Comparison of ENCODE assay signal across 2 cellular contexts in genomic region chr16:87229230-87230192, GRCh38.
TF ChIP-seq lines count a peak whose summit lies in the region.

No MANE protein-coding gene starts in this region.

TF ChIP-seq in A549, 52 proteins besides CTCF, POLR2A, EP300 and RAD21:
- TF ChIP-seq PBX3 (IDR thresholded peaks at IDR 0.05) = no peak
- TF ChIP-seq USF2 (IDR thresholded peaks at IDR 0.05) = no peak
- TF ChIP-seq ZFP36 (IDR thresholded peaks at IDR 0.05; ENCODE audit: borderline replicate concordance, partially characterized antibody) = peak; percentile 29

TF ChIP-seq in IMR-90, 13 proteins besides CTCF, POLR2A, EP300 and RAD21:
- TF ChIP-seq USF2 (IDR thresholded peaks at IDR 0.05; ENCODE audit: low read depth, low read length) (no peak), MXI1 (IDR thresholded peaks at IDR 0.05; ENCODE audit: borderline replicate concordance, low read depth, low read length) (no peak), MAFK (IDR thresholded peaks at IDR 0.05; ENCODE audit: low read depth, low read length) (no peak), CEBPB (IDR thresholded peaks at IDR 0.05; ENCODE audit: low read depth, low read length) (no peak), FOS (IDR thresholded peaks at IDR 0.05; ENCODE audit: low read depth, low read length) (no peak), MAZ (IDR thresholded peaks at IDR 0.05; ENCODE audit: borderline replicate concordance, low read depth, low read length) (no peak)
